In the genomic region with DNA sequence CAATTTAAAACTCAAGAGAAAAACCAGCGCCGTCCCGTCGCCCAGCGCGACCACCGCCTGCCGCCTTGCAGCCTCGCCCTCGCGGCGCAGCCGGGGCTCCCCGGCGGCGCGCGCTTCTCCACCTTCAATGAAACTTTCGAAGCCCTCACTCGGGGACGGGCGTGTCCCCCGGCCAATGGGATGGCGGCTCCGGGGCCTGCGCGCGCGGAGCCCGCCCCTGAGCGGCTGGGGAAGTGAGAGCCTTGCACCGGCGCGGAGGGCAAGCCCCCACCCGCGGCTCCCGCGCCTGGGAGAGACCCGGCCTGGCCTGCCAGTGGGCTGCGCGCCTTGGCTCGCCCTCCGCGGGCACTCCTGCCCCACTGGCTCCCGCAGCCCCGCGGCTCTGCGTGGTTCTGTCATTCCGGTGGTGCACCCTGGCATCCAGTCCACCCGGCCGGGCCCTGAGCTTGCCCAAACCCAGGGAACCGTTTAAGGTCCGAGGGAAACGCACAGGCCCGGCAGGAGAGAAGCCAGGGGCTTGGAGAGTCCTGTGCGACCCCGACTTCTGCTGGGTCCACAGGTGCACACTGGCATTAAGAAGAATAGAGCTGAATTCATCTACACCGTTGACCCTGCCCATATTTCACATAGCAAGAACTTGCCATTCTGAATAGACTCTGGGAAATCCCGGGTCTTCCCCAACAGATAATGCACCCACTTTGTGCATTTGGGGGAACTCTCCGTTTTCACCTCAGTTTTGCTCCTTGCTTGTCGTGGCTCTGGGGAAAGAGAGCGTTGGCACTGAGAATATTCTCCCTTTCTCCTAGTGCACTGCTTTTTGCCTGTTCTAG, we compare ENCODE assay signal across 1 cellular context.
TF ChIP-seq lines count a peak whose summit lies in the region.

TSS of gene PIEZO2 (minus strand) at position 129 of the 830 bp plus-strand sequence. CDS start 981 bp downstream, outside the sequence.

TF ChIP-seq in GM12878, 131 proteins besides CTCF, POLR2A, EP300 and RAD21 (continued from another document and continues in another):
- peak; percentile 73; the same call in 1 of the 2 replicates for TF ChIP-seq ZNF687 (IDR thresholded peaks at IDR 0.05)
- TF ChIP-seq LARP7 (IDR thresholded peaks at IDR 0.05): 0 out of 2 replicates have a peak, but pooled peaks have one; percentile 48
- peak; percentile 56; the same call in 1 of the 2 replicates for TF ChIP-seq BACH1 (IDR thresholded peaks at IDR 0.05; ENCODE audit: borderline replicate concordance)
- TF ChIP-seq ZNF24 (IDR thresholded peaks at IDR 0.05): no peak
- no peak for TF ChIP-seq CEBPB (IDR thresholded peaks at IDR 0.05; ENCODE audit: borderline replicate concordance in 1 of 2, low read depth in 2 of 2, low read length in 2 of 2)
- TF ChIP-seq SREBF2 (IDR thresholded peaks at IDR 0.05; ENCODE audit: low read length): no peak
- TF ChIP-seq ZNF384 (IDR thresholded peaks at IDR 0.05; ENCODE audit: borderline replicate concordance, low read depth, low read length): no peak
- TF ChIP-seq SIX5 (IDR thresholded peaks at IDR 0.05; ENCODE audit: low read depth, low read length, severe bottlenecking): no peak
- TF ChIP-seq NBN (IDR thresholded peaks at IDR 0.05): 0 out of 2 replicates have a peak, but pooled peaks have one; percentile 22
- no peak for TF ChIP-seq EED (IDR thresholded peaks at IDR 0.05; ENCODE audit: low read depth)
- TF ChIP-seq IRF5 (IDR thresholded peaks at IDR 0.05; ENCODE audit: borderline replicate concordance): no peak
- TF ChIP-seq, protein P1, sequence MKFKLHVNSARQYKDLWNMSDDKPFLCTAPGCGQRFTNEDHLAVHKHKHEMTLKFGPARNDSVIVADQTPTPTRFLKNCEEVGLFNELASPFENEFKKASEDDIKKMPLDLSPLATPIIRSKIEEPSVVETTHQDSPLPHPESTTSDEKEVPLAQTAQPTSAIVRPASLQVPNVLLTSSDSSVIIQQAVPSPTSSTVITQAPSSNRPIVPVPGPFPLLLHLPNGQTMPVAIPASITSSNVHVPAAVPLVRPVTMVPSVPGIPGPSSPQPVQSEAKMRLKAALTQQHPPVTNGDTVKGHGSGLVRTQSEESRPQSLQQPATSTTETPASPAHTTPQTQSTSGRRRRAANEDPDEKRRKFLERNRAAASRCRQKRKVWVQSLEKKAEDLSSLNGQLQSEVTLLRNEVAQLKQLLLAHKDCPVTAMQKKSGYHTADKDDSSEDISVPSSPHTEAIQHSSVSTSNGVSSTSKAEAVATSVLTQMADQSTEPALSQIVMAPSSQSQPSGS (IDR thresholded peaks at IDR 0.05; ENCODE audit: low read length): no peak
- TF ChIP-seq RELA (IDR thresholded peaks at IDR 0.05; ENCODE audit: borderline replicate concordance, partially characterized antibody): peak; percentile 64
- TF ChIP-seq, protein P2, sequence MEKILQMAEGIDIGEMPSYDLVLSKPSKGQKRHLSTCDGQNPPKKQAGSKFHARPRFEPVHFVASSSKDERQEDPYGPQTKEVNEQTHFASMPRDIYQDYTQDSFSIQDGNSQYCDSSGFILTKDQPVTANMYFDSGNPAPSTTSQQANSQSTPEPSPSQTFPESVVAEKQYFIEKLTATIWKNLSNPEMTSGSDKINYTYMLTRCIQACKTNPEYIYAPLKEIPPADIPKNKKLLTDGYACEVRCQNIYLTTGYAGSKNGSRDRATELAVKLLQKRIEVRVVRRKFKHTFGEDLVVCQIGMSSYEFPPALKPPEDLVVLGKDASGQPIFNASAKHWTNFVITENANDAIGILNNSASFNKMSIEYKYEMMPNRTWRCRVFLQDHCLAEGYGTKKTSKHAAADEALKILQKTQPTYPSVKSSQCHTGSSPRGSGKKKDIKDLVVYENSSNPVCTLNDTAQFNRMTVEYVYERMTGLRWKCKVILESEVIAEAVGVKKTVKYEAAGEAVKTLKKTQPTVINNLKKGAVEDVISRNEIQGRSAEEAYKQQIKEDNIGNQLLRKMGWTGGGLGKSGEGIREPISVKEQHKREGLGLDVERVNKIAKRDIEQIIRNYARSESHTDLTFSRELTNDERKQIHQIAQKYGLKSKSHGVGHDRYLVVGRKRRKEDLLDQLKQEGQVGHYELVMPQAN (conservative IDR thresholded peaks at IDR 0.05): peak; percentile 22
- TF ChIP-seq CEBPZ (IDR thresholded peaks at IDR 0.05; ENCODE audit: low read depth, low read length): no peak
- TF ChIP-seq MXI1 (IDR thresholded peaks at IDR 0.05; ENCODE audit: low read depth, low read length): 0 out of 2 replicates have a peak, but pooled peaks have one; percentile 46
- peak; percentile 38; the same call in 1 of the 2 replicates for TF ChIP-seq SMAD5 (IDR thresholded peaks at IDR 0.05; ENCODE audit: low read depth)
- TF ChIP-seq, protein P3, sequence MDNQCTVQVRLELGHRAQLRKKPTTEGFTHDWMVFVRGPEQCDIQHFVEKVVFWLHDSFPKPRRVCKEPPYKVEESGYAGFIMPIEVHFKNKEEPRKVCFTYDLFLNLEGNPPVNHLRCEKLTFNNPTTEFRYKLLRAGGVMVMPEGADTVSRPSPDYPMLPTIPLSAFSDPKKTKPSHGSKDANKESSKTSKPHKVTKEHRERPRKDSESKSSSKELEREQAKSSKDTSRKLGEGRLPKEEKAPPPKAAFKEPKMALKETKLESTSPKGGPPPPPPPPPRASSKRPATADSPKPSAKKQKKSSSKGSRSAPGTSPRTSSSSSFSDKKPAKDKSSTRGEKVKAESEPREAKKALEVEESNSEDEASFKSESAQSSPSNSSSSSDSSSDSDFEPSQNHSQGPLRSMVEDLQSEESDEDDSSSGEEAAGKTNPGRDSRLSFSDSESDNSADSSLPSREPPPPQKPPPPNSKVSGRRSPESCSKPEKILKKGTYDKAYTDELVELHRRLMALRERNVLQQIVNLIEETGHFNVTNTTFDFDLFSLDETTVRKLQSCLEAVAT (IDR thresholded peaks at IDR 0.05): peak; percentile 26; the same call in 1 of the 2 replicates
- TF ChIP-seq NR2C1 (IDR thresholded peaks at IDR 0.05): no peak
- TF ChIP-seq, protein P4, sequence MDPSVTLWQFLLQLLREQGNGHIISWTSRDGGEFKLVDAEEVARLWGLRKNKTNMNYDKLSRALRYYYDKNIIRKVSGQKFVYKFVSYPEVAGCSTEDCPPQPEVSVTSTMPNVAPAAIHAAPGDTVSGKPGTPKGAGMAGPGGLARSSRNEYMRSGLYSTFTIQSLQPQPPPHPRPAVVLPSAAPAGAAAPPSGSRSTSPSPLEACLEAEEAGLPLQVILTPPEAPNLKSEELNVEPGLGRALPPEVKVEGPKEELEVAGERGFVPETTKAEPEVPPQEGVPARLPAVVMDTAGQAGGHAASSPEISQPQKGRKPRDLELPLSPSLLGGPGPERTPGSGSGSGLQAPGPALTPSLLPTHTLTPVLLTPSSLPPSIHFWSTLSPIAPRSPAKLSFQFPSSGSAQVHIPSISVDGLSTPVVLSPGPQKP (IDR thresholded peaks at IDR 0.05; ENCODE audit: low read depth, low read length): no peak
- no peak for TF ChIP-seq MYB (IDR thresholded peaks at IDR 0.05; ENCODE audit: borderline replicate concordance, low read depth, low read length)
- TF ChIP-seq ZNF622 (IDR thresholded peaks at IDR 0.05): no peak
- TF ChIP-seq BMI1 (IDR thresholded peaks at IDR 0.05; ENCODE audit: borderline replicate concordance): no peak
- TF ChIP-seq NFIC (IDR thresholded peaks at IDR 0.05; ENCODE audit: low read depth, low read length): 0 out of 2 replicates have a peak, but pooled peaks have one; percentile 26
- no peak; the same call in 1 of the 2 replicates for TF ChIP-seq RUNX3 (IDR thresholded peaks at IDR 0.05; ENCODE audit: low read length)
- TF ChIP-seq, protein P5, sequence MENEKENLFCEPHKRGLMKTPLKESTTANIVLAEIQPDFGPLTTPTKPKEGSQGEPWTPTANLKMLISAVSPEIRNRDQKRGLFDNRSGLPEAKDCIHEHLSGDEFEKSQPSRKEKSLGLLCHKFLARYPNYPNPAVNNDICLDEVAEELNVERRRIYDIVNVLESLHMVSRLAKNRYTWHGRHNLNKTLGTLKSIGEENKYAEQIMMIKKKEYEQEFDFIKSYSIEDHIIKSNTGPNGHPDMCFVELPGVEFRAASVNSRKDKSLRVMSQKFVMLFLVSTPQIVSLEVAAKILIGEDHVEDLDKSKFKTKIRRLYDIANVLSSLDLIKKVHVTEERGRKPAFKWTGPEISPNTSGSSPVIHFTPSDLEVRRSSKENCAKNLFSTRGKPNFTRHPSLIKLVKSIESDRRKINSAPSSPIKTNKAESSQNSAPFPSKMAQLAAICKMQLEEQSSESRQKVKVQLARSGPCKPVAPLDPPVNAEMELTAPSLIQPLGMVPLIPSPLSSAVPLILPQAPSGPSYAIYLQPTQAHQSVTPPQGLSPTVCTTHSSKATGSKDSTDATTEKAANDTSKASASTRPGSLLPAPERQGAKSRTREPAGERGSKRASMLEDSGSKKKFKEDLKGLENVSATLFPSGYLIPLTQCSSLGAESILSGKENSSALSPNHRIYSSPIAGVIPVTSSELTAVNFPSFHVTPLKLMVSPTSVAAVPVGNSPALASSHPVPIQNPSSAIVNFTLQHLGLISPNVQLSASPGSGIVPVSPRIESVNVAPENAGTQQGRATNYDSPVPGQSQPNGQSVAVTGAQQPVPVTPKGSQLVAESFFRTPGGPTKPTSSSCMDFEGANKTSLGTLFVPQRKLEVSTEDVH (IDR thresholded peaks at IDR 0.05; ENCODE audit: low read depth, partially characterized antibody): no peak
- TF ChIP-seq RCOR1 (conservative IDR thresholded peaks at IDR 0.05; ENCODE audit: low read depth, low read length): no peak
- TF ChIP-seq SRF (IDR thresholded peaks at IDR 0.05; ENCODE audit: low read depth in 2 of 2, low read length in 2 of 2): no peak
- 0 out of 2 replicates have a peak, but pooled peaks have one; percentile 41 for TF ChIP-seq FOXM1 (IDR thresholded peaks at IDR 0.05; ENCODE audit: low read depth, low read length)
- TF ChIP-seq, protein P6, sequence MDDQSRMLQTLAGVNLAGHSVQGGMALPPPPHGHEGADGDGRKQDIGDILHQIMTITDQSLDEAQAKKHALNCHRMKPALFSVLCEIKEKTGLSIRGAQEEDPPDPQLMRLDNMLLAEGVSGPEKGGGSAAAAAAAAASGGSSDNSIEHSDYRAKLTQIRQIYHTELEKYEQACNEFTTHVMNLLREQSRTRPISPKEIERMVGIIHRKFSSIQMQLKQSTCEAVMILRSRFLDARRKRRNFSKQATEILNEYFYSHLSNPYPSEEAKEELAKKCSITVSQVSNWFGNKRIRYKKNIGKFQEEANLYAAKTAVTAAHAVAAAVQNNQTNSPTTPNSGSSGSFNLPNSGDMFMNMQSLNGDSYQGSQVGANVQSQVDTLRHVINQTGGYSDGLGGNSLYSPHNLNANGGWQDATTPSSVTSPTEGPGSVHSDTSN (IDR thresholded peaks at IDR 0.05; ENCODE audit: insufficient replicate concordance, low read depth, low read length): peak; percentile 96
- no peak for TF ChIP-seq IRF4 (IDR thresholded peaks at IDR 0.05; ENCODE audit: low read depth, low read length)
- no peak for TF ChIP-seq GABPA (IDR thresholded peaks at IDR 0.05; ENCODE audit: low read depth)
- peak; percentile 4; the same call in 1 of the 2 replicates for TF ChIP-seq TARDBP (IDR thresholded peaks at IDR 0.05; ENCODE audit: borderline replicate concordance)
- TF ChIP-seq POU2F2 (IDR thresholded peaks at IDR 0.05; ENCODE audit: borderline replicate concordance, low read depth, low read length): peak; percentile 41; the same call in 1 of the 3 replicates
